Comparison of ENCODE assay signal across 19 cellular contexts in the genomic region with DNA sequence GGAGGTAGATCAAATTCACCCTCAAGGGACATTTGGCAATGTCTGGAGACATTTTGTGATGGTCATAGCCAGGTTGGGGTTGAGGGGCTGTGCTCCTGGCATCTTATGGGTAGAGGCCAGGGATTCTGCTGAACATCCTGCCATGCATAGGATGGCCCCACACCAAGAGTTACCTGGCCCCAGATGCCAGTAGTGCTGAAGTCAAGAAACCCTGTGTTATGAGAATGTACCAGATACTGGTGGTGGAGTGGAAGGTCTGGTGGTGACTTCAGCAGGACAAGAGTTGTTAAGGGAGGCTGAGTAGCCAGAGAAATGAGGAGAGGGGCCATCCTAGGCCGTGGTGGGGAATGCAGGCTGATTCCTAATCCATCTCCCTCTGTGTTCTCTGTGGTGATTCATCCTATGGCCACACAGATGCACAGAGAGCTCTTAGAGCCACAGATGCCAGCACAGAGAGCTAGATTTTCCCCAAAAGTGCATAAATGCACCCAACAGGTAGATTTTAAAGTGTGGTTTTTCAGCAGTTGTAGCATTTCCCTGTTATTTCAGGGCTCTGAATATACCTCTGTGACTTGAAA. TPM values are rescaled to one million over a fixed set of nuclear protein-coding genes. Genes with fewer than 3 reads are reported as not detected.
DNase-seq lines count a peak whose midpoint lies in the region; ATAC-seq, FAIRE-seq and TF ChIP-seq lines count a peak whose summit lies in the region.
"Had no signal": no experiment of that assay in that cellular context is flagged by ENCODE, and none has a peak within 500 bp of the region (broad histone marks: within the 10 kb centered on the region; RNA-seq: fewer than 3 reads in every experiment).

No MANE protein-coding gene starts in this region.

- H3K79me2 ChIP-seq in GM23248 (ENCODE audit: insufficient read depth) (peaks cover 100% of the 10 kb centered on the region), astrocyte (ENCODE audit: insufficient read depth, low read length) (peaks cover 96% of the 10 kb centered on the region)

- H3K9me3 ChIP-seq in GM23248 (ENCODE audit: low read depth), result no peaks in the 10 kb centered on the region
- no peaks in the 10 kb centered on the region for H3K9me3 ChIP-seq in astrocyte (ENCODE audit: insufficient read depth, low read depth, low read length)
- H3K9me3 ChIP-seq in effector memory CD4-positive, alpha-beta T cell (ENCODE audit: control insufficient read depth, low read length), result no peaks in the 10 kb centered on the region
- H3K9me3 ChIP-seq: thoracic aorta had no signal

- peaks cover 25% of the 10 kb centered on the region for H3K4me1 ChIP-seq in GM23248 (ENCODE audit: insufficient read depth)
- no peaks in the 10 kb centered on the region for H3K4me1 ChIP-seq in astrocyte (ENCODE audit: insufficient read depth, low read length)
- no peaks in the 10 kb centered on the region for H3K4me1 ChIP-seq in effector memory CD4-positive, alpha-beta T cell (ENCODE audit: control insufficient read depth, insufficient read depth, low read length, poor library complexity, severe bottlenecking)

- no peak overlapping the region for H3K9ac ChIP-seq in GM23248
- no peak overlapping the region for H3K9ac ChIP-seq in astrocyte (ENCODE audit: low read length)
- H3K9ac ChIP-seq: parathyroid adenoma had no signal

- H4K20me1 ChIP-seq in GM23248 (ENCODE audit: insufficient read depth) (no peaks in the 10 kb centered on the region; the same call in 1 of the 2 replicates), astrocyte (ENCODE audit: insufficient read depth, low read length) (peaks cover 81% of the 10 kb centered on the region)

- H3F3A ChIP-seq in GM23248 (ENCODE audit: insufficient read depth), result peaks cover 4% of the 10 kb centered on the region; the same call in 1 of the 2 replicates

- peaks cover 24% of the 10 kb centered on the region for H3K4me1 Mint-ChIP-seq in astrocyte (ENCODE audit: low read depth, unreplicated experiment)

- DNase-seq in AG20443 (ENCODE audit: low spot score) (peak; percentile 35), GM23248 (peak; percentile 50), astrocyte (ENCODE audit: low read depth) (peak; percentile 25), kidney tubule cell (ENCODE audit: low spot score) (peak; percentile 12), NCI-H1436 (lab: John Stamatoyannopoulos, UW) (no peak)
- DNase-seq in effector memory CD4-positive, alpha-beta T cell, result no peak
- DNase-seq in activated effector memory CD4-positive, alpha-beta T cell treated with anti-CD3 and anti-CD28 coated beads, Interleukin-2, amount 50 U/mL, for 16 hours, result no peak
- DNase-seq: activated CD4-positive, alpha-beta T cell treated with anti-CD3 and anti-CD28 coated beads, Interleukin-2, amount 10 ng/mL, durations not matched to agents 24 days and 14 days; hippocampal formation; NCI-H82; stimulated activated CD4-positive, alpha-beta T cell treated with anti-CD3 and anti-CD28 coated beads, Interleukin-4, amount 100 ng/mL, for 1 hour; SW 1271 had no signal

- in situ Hi-C loops in GM23248 (cut with MboI), result no loop called here

- no peaks in the 10 kb centered on the region for H3K27me3 Mint-ChIP-seq in astrocyte (ENCODE audit: low read depth, unreplicated experiment)
- H3K27me3 Mint-ChIP-seq: activated CD4-positive, alpha-beta T cell treated with anti-CD3 and anti-CD28 coated beads, Interleukin-2, amount 10 ng/mL, durations not matched to agents 24 days and 14 days; activated naive CD4-positive, alpha-beta T cell treated with anti-CD3 and anti-CD28 coated beads, Interleukin-2, amount 50 U/mL, for 24 hours had no signal

- no peak overlapping the region for H2AFZ ChIP-seq in GM23248
- H2AFZ ChIP-seq in astrocyte (ENCODE audit: low read depth, low read length), result no peak overlapping the region
- H2AFZ ChIP-seq: parathyroid adenoma had no signal

- ATAC-seq in GM19467 (IDR thresholded peaks at IDR 0.05; ENCODE audit: unreplicated experiment), result no peak
- ATAC-seq: left lobe of liver, Panc1 had no signal

- H3K27me3 ChIP-seq in GM23248 (replicated peaks; ENCODE audit: insufficient read depth), result no peaks in the 10 kb centered on the region
- no peaks in the 10 kb centered on the region for H3K27me3 ChIP-seq in astrocyte (ENCODE audit: insufficient read depth, low read length)
- no peaks in the 10 kb centered on the region for H3K27me3 ChIP-seq in effector memory CD4-positive, alpha-beta T cell (replicated peaks; ENCODE audit: control insufficient read depth, insufficient read depth, low read length, poor library complexity, severe bottlenecking)

- no peaks in the 10 kb centered on the region for H3K9me2 ChIP-seq in GM23248 (ENCODE audit: insufficient read depth)

- H3K27ac Mint-ChIP-seq in astrocyte (ENCODE audit: unreplicated experiment), result peak overlapping the region; percentile 5
- H3K27ac Mint-ChIP-seq: activated CD4-positive, alpha-beta T cell treated with anti-CD3 and anti-CD28 coated beads, Interleukin-2, amount 10 ng/mL, durations not matched to agents 24 days and 14 days; activated naive CD4-positive, alpha-beta T cell treated with anti-CD3 and anti-CD28 coated beads, Interleukin-2, amount 50 U/mL, for 24 hours had no signal

- peaks cover 5% of the 10 kb centered on the region for H3K36me3 Mint-ChIP-seq in astrocyte (ENCODE audit: low read depth, unreplicated experiment)

- no peaks in the 10 kb centered on the region for H3K9me3 Mint-ChIP-seq in astrocyte (ENCODE audit: unreplicated experiment)
- H3K9me3 Mint-ChIP-seq: activated CD4-positive, alpha-beta T cell treated with anti-CD3 and anti-CD28 coated beads, Interleukin-2, amount 10 ng/mL, durations not matched to agents 24 days and 14 days had no signal

- no peak overlapping the region for H3K4me2 ChIP-seq in GM23248 (ENCODE audit: unreplicated experiment)
- no peak overlapping the region for H3K4me2 ChIP-seq in astrocyte (ENCODE audit: low read length)

- H3K4me3 ChIP-seq in GM23248, result no peak overlapping the region
- no peak overlapping the region for H3K4me3 ChIP-seq in astrocyte (ENCODE audit: insufficient read depth, low read depth, low read length)
- no peak overlapping the region for H3K4me3 ChIP-seq in effector memory CD4-positive, alpha-beta T cell (ENCODE audit: insufficient read depth, low read depth, low read length, poor library complexity, severe bottlenecking)
- H3K4me3 ChIP-seq: thoracic aorta had no signal

- H3K36me3 ChIP-seq in GM23248 (ENCODE audit: low read depth) (no peaks in the 10 kb centered on the region), astrocyte (ENCODE audit: insufficient read depth, low read length) (no peaks in the 10 kb centered on the region)
- no peaks in the 10 kb centered on the region for H3K36me3 ChIP-seq in effector memory CD4-positive, alpha-beta T cell (ENCODE audit: control insufficient read depth, insufficient read depth, low read length)
- H3K36me3 ChIP-seq: thoracic aorta had no signal

- TF ChIP-seq CTCF in astrocyte (IDR thresholded peaks at IDR 0.05; ENCODE audit: insufficient read depth, low read depth, low read length), result no peak

- H3K4me3 Mint-ChIP-seq in astrocyte (ENCODE audit: unreplicated experiment), result no peak overlapping the region
- H3K4me3 Mint-ChIP-seq: activated CD4-positive, alpha-beta T cell treated with anti-CD3 and anti-CD28 coated beads, Interleukin-2, amount 10 ng/mL, durations not matched to agents 24 days and 14 days; activated naive CD4-positive, alpha-beta T cell treated with anti-CD3 and anti-CD28 coated beads, Interleukin-2, amount 50 U/mL, for 24 hours had no signal

- H3K27ac ChIP-seq in GM23248 (no peak overlapping the region), astrocyte (ENCODE audit: low read depth, low read length) (no peak overlapping the region)
- H3K27ac ChIP-seq in effector memory CD4-positive, alpha-beta T cell (ENCODE audit: insufficient read depth, low read length, poor library complexity, severe bottlenecking), result no peak overlapping the region
- H3K27ac ChIP-seq: parathyroid adenoma, thoracic aorta had no signal

- WGBS in GM23248 (ENCODE audit: low coverage in 1 of 2, low lambda C conversion rate in 2 of 2, missing lambda C conversion rate in 2 of 2), 2 experiments, result 50 to 69% methylated on average over 1 of the region's 1 CpG

- FAIRE-seq in astrocyte (lab: Jason Lieb, UNC), result no peak
- FAIRE-seq: TTC549 had no signal

RNA-seq across cellular contexts. Expression of a gene that starts 43.6 kb away (rescaled TPM):
- total RNA-seq in GM23248 (2014; rRNA removed; shearing (Covaris generic)), result 25.8 and 27.9 TPM in 2 replicates
- polyA plus RNA-seq in GM23248 (2016; fragmentation: Nextera tagmentation; extraction: Ambion mirVana), result 7.9 and 8.0 TPM in 2 replicates
- total RNA-seq in astrocyte, result 77.2 and 87.1 TPM in 2 replicates

Comparison
In these comparisons a context has a peak if more than half of its experiments do, and no peak if none do; other contexts are left out.
1. DNase-seq: peak in AG20443 (single experiment), GM23248 (single experiment), astrocyte (single experiment) and kidney tubule cell (single experiment); none in effector memory CD4-positive, alpha-beta T cell (0 of 3), activated effector memory CD4-positive, alpha-beta T cell treated with anti-CD3 and anti-CD28 coated beads, Interleukin-2, amount 50 U/mL, for 16 hours (single experiment) and NCI-H1436 (single experiment).